21 cellular contexts compared by ENCODE assay signal in the genomic region with DNA sequence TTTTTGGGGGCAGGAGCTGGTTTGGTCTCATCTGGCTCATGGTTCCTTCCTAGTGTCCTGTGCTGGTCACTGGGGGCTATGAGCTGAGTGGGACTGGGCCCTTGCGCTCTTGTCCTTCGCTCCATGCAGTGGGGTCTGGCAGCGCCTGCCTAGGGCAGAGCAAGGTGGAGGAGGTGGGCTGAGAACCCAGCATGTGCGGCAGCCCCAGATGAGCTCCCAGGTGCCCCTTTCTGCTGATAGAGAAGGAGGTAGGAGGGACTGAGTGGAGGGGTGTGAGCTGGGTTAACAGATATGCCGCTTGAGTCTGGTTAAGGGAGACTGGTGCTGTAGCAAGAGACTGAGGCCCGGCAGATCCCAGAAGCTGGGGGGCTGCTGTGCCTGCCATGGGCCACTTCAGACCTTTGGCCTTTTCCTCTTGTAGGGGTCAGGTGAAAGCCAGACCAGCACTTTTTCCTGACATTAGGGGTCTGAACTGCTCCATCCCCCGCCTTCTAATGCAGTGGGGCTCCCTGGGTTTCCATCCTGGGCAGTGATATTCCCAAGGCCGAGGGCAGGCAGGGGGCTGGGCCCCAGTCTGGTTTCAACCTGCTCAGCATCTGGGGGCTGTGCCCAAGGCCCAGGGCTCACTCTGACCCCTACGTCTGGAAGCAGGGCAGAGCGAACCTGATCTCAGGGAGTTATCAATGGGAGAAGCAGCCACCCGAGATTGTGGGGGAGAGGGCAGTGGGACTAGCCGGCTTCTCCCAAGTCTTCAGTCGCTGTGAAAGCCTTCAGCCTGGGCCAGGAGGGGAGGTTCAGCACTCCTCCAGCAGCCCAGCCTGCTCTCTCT.
"Had no signal": no experiment of that assay in that cellular context is flagged by ENCODE, and none has a peak within 500 bp of the region (broad histone marks: within the 10 kb centered on the region; RNA-seq: fewer than 3 reads in every experiment).

No MANE protein-coding gene starts in this region.

- H3K36me3 ChIP-seq: colonic mucosa, gastrocnemius medialis, heart left ventricle, lower lobe of right lung, suprapubic skin, transverse colon had no signal

- H3K4me3 Mint-ChIP-seq: activated B cell treated with CpG ODN at 0.5 μM for 24 hours; activated naive CD8-positive, alpha-beta T cell treated with anti-CD3 and anti-CD28 coated beads for 36 hours; activated T-helper 1 cell treated with anti-CD3 and anti-CD28 coated beads, Interleukin-12 subunit alpha, Interleukin-12 subunit beta, Interleukin-2, Interleukin-4 antibody, amounts not matched to agents 30 ng/mL and 10 ng/mL and 1 ng/mL, durations not matched to agents 14 hours and 24 hours and 36 hours; natural killer cell; stimulated activated naive CD8-positive, alpha-beta T cell treated with anti-CD3 and anti-CD28 coated beads, Interleukin-15, Interleukin-2, amounts not matched to agents 100 ng/mL and 50 ng/mL, for 24 hours had no signal

- H3K27me3 ChIP-seq: body of pancreas, colonic mucosa, gastrocnemius medialis, transverse colon had no signal

- H3K9me3 ChIP-seq: body of pancreas, colonic mucosa, gastrocnemius medialis, heart left ventricle, lower lobe of right lung, suprapubic skin, transverse colon had no signal

- H3K36me3 Mint-ChIP-seq: activated naive CD8-positive, alpha-beta T cell treated with anti-CD3 and anti-CD28 coated beads for 36 hours; natural killer cell had no signal

- H3K27ac ChIP-seq: body of pancreas, colonic mucosa, gastrocnemius medialis, heart left ventricle, lower lobe of right lung, suprapubic skin, transverse colon had no signal

- DNase-seq: activated B cell treated with CpG ODN at 0.5 μM for 24 hours; activated CD4-positive, alpha-beta T cell treated with anti-CD3 and anti-CD28 coated beads for 4 hours; activated naive CD4-positive, alpha-beta T cell; activated naive CD8-positive, alpha-beta T cell treated with anti-CD3 and anti-CD28 coated beads for 36 hours; body of pancreas; central memory CD4-positive, alpha-beta T cell; colonic mucosa; erythroblast; gastrocnemius medialis; heart left ventricle; lower lobe of right lung; natural killer cell; SIG-M5; stimulated activated CD4-positive, alpha-beta T cell treated with anti-CD3 and anti-CD28 coated beads, Interleukin-12 subunit alpha, Interleukin-12 subunit beta, amount 100 ng/mL, for 4 hours; stimulated activated CD4-positive, alpha-beta T cell treated with anti-CD3 and anti-CD28 coated beads, Interleukin-1b, Interleukin-23, amount 100 ng/mL, for 48 hours; T-helper 1 cell; T-helper 9 cell; transverse colon had no signal

- H3K4me3 ChIP-seq: body of pancreas, colonic mucosa, gastrocnemius medialis, heart left ventricle, lower lobe of right lung, suprapubic skin, transverse colon had no signal

- H3K9me3 Mint-ChIP-seq: activated B cell treated with CpG ODN at 0.5 μM for 24 hours; activated naive CD8-positive, alpha-beta T cell treated with anti-CD3 and anti-CD28 coated beads for 36 hours; activated T-helper 1 cell treated with anti-CD3 and anti-CD28 coated beads, Interleukin-12 subunit alpha, Interleukin-12 subunit beta, Interleukin-2, Interleukin-4 antibody, amounts not matched to agents 30 ng/mL and 10 ng/mL and 1 ng/mL, durations not matched to agents 14 hours and 24 hours and 36 hours; natural killer cell; stimulated activated naive CD8-positive, alpha-beta T cell treated with anti-CD3 and anti-CD28 coated beads, Interleukin-15, Interleukin-2, amounts not matched to agents 100 ng/mL and 50 ng/mL, for 24 hours had no signal

- H3K27ac Mint-ChIP-seq: activated B cell treated with CpG ODN at 0.5 μM for 24 hours; activated naive CD8-positive, alpha-beta T cell treated with anti-CD3 and anti-CD28 coated beads for 36 hours; activated T-helper 1 cell treated with anti-CD3 and anti-CD28 coated beads, Interleukin-12 subunit alpha, Interleukin-12 subunit beta, Interleukin-2, Interleukin-4 antibody, amounts not matched to agents 30 ng/mL and 10 ng/mL and 1 ng/mL, durations not matched to agents 14 hours and 24 hours and 36 hours; natural killer cell; stimulated activated naive CD8-positive, alpha-beta T cell treated with anti-CD3 and anti-CD28 coated beads, Interleukin-15, Interleukin-2, amounts not matched to agents 100 ng/mL and 50 ng/mL, for 24 hours had no signal

- H3K4me1 ChIP-seq: colonic mucosa, gastrocnemius medialis, heart left ventricle, lower lobe of right lung, transverse colon had no signal
